ENCODE assay signal across 15 cellular contexts in genomic region chr10:76558586-76558985, GRCh38.
A peak's percentile ranks its signal among the peaks of the same experiment; 100 is the strongest.
DNase-seq lines count a peak whose midpoint lies in the region; ATAC-seq, FAIRE-seq and TF ChIP-seq lines count a peak whose summit lies in the region.
"Had no signal": no experiment of that assay in that cellular context is flagged by ENCODE, and none has a peak within 500 bp of the region (broad histone marks: within the 10 kb centered on the region; RNA-seq: fewer than 3 reads in every experiment).

No MANE protein-coding gene starts in this region.

- H3K9ac ChIP-seq in SK-N-SH = no peak overlapping the region
- H3K9ac ChIP-seq in H9 (ENCODE audit: extremely low read depth, insufficient read length, low read length) = no peak overlapping the region

- H3K4me3 ChIP-seq in SK-N-SH (ENCODE audit: low read depth in 2 of 2, low read length in 1 of 2) = no peak overlapping the region

- H3K9me3 Mint-ChIP-seq in H9 = no peaks in the 10 kb centered on the region
- no peaks in the 10 kb centered on the region for H3K9me3 Mint-ChIP-seq in natural killer cell
- H3K9me3 Mint-ChIP-seq: activated T-helper 2 cell treated with anti-CD3 and anti-CD28 coated beads, Interferon-gamma antibody, Interleukin-2, Interleukin-4, amounts not matched to agents 10 μg/mL and 5 μg/mL and 100 μg/mL, durations not matched to agents 14 hours and 24 hours and 36 hours; WTC11 had no signal

- H4K8ac ChIP-seq in H9 (replicated peaks; ENCODE audit: insufficient read length, low read depth, low read length) = no peak overlapping the region

- H3K79me2 ChIP-seq in SK-N-SH (ENCODE audit: insufficient read depth) = no peaks in the 10 kb centered on the region
- H3K79me2 ChIP-seq in H9 (ENCODE audit: insufficient read depth, low read length) = no peaks in the 10 kb centered on the region

- peaks cover 3% of the 10 kb centered on the region for H3F3A ChIP-seq in SK-N-SH (replicated peaks; ENCODE audit: insufficient read depth)

- CTCF ChIA-PET in SK-N-SH (lab: Yijun Ruan, JAX) = no interaction called here

- H3K14ac ChIP-seq in H9 (ENCODE audit: insufficient read depth, low read length) = no peak overlapping the region

- no peak for FAIRE-seq in RCC 7860 (lab: Jason Lieb, UNC)

- POLR2A ChIA-PET in SK-N-SH (lab: Yijun Ruan, JAX) = no interaction called here

- H3K36me3 Mint-ChIP-seq in H9 (ENCODE audit: insufficient read depth in 1 of 3, low read depth in 3 of 3) (no peaks in the 10 kb centered on the region), natural killer cell (no peaks in the 10 kb centered on the region)
- H3K36me3 Mint-ChIP-seq: WTC11 had no signal

- H2BK12ac ChIP-seq in H9 (ENCODE audit: insufficient read length, low read depth, low read length) = no peak overlapping the region

- no peaks in the 10 kb centered on the region for H3K23me2 ChIP-seq in H9 (ENCODE audit: insufficient read length, low read depth, low read length, poor library complexity, severe bottlenecking)

- ATAC-seq in natural killer cell = no peak
- ATAC-seq: WTC11 had no signal

- H3K4me1 Mint-ChIP-seq in H9 (no peaks in the 10 kb centered on the region), natural killer cell (no peaks in the 10 kb centered on the region)
- H3K4me1 Mint-ChIP-seq: WTC11 had no signal

- H3T11ph ChIP-seq in H9 (ENCODE audit: low read length) = no peak overlapping the region

- H3K56ac ChIP-seq in H9 (ENCODE audit: insufficient read length, low read depth, low read length) = no peak overlapping the region

- H2BK120ac ChIP-seq in H9 (ENCODE audit: low read depth, low read length, poor library complexity, severe bottlenecking) = no peak overlapping the region

- intact Hi-C loops in natural killer cell (cut with micrococcal nuclease) = no loop called here

- H3K9me3 ChIP-seq in SK-N-SH (no peaks in the 10 kb centered on the region), H9 (ENCODE audit: control insufficient read depth, low read depth, low read length) (no peaks in the 10 kb centered on the region)
- H3K9me3 ChIP-seq: Caco-2 had no signal

- no peaks in the 10 kb centered on the region for H3K9me2 ChIP-seq in SK-N-SH

- no peak overlapping the region for H2BK15ac ChIP-seq in H9 (ENCODE audit: low read depth, low read length)

- H4K91ac ChIP-seq in H9 (ENCODE audit: insufficient read length, low read depth, low read length) = no peak overlapping the region

- no peak overlapping the region for H3K27ac Mint-ChIP-seq in H9
- no peak overlapping the region for H3K27ac Mint-ChIP-seq in natural killer cell
- H3K27ac Mint-ChIP-seq: activated T-helper 2 cell treated with anti-CD3 and anti-CD28 coated beads, Interferon-gamma antibody, Interleukin-2, Interleukin-4, amounts not matched to agents 10 μg/mL and 5 μg/mL and 100 μg/mL, durations not matched to agents 14 hours and 24 hours and 36 hours; WTC11 had no signal

- no peaks in the 10 kb centered on the region for H3K79me1 ChIP-seq in H9 (ENCODE audit: insufficient read depth, low read depth, low read length, poor library complexity, severe bottlenecking)

- H3K27me3 Mint-ChIP-seq in H9 (ENCODE audit: low read depth) (no peaks in the 10 kb centered on the region), natural killer cell (ENCODE audit: low read depth in 2 of 2) (no peaks in the 10 kb centered on the region)

- peak overlapping the region; percentile 29 for H3K4me2 ChIP-seq in SK-N-SH
- no peak overlapping the region for H3K4me2 ChIP-seq in H9 (ENCODE audit: insufficient read depth, insufficient read length, low read length)

- no peak for TF ChIP-seq RAD21 in SK-N-SH (IDR thresholded peaks at IDR 0.05; ENCODE audit: low read length)

- peaks cover 19 to 27% of the 10 kb centered on the region in 2 experiments for H3K4me1 ChIP-seq in SK-N-SH (ENCODE audit: control insufficient read depth in 1 of 2, insufficient read depth in 2 of 2, low read depth in 1 of 2, low read length in 1 of 2)
- H3K4me1 ChIP-seq in H9 (ENCODE audit: insufficient read depth, low read length) = no peaks in the 10 kb centered on the region

- peak; percentile 71 for DNase-seq in ELR (ENCODE audit: low read depth)
- no peak for DNase-seq in SK-N-SH
- DNase-seq in fibroblast of peridontal ligament (ENCODE audit: extremely low read depth) = peak; percentile 96
- peak; percentile 87 for DNase-seq in renal cortical epithelial cell (ENCODE audit: low read depth)
- no peak for DNase-seq in H9
- no peak for DNase-seq in RCC 7860 (ENCODE audit: low spot score)
- DNase-seq in DMS114 treated with DMSO at 0.1 percent for 48 hours (lab: John Stamatoyannopoulos, UW; ENCODE audit: unreplicated experiment) = no peak
- DNase-seq in natural killer cell = no peak
- DNase-seq: Caco-2; NCI-H1694; stimulated activated CD4-positive, alpha-beta T cell treated with anti-CD3 and anti-CD28 coated beads, Interleukin-2, amount 100 ng/mL, for 48 hours; substantia nigra had no signal

- H2AFZ ChIP-seq in SK-N-SH (ENCODE audit: low read depth) (no peak overlapping the region), H9 (ENCODE audit: low read length) (no peak overlapping the region)

- H2BK20ac ChIP-seq in H9 (ENCODE audit: low read depth, low read length, poor library complexity, severe bottlenecking) = no peak overlapping the region

- H3K27ac ChIP-seq in SK-N-SH (ENCODE audit: low read depth in 2 of 2, low read length in 1 of 2) (peak overlapping the region in 1 of 2 experiments; percentile 55; a peak in 2 of 4 replicates), H9 (ENCODE audit: insufficient read length, low read depth, low read length) (no peak overlapping the region)
- H3K27ac ChIP-seq: RWPE1 had no signal

- no peak overlapping the region for H4K5ac ChIP-seq in H9 (ENCODE audit: insufficient read length, low read depth, low read length)

- no peak overlapping the region for H2BK5ac ChIP-seq in H9 (ENCODE audit: insufficient read length, low read length)

- H3K4ac ChIP-seq in H9 (ENCODE audit: low read depth, low read length) = no peak overlapping the region

- H3K18ac ChIP-seq in H9 (ENCODE audit: insufficient read length, low read depth, low read length) = no peak overlapping the region

- TF ChIP-seq CTCF in SK-N-SH (IDR thresholded peaks at IDR 0.05) (no peak), H9 (conservative IDR thresholded peaks at IDR 0.05) (no peak), natural killer cell (IDR thresholded peaks at IDR 0.05) (no peak)

- whole genome bisulfite sequencing in SK-N-SH (ENCODE audit: low lambda C conversion rate) = 50% methylated on average over 1 of the region's 1 CpG
- WGBS in H9 (ENCODE audit: extremely low coverage, insufficient read length, low lambda C conversion rate) = no CpG with 5 or more reads among the region's 1 CpG

- no peak overlapping the region for H3K4me3 Mint-ChIP-seq in H9
- no peak overlapping the region for H3K4me3 Mint-ChIP-seq in natural killer cell
- H3K4me3 Mint-ChIP-seq: WTC11 had no signal

- TF ChIP-seq EP300 in SK-N-SH (IDR thresholded peaks at IDR 0.05; ENCODE audit: borderline replicate concordance in 1 of 2, low read depth in 1 of 2, low read length in 1 of 2) = no peak

- no peak overlapping the region for H3K23ac ChIP-seq in H9 (ENCODE audit: insufficient read length, low read depth, low read length)

- H2AK5ac ChIP-seq in H9 (ENCODE audit: insufficient read length, low read length) = no peak overlapping the region

- no peaks in the 10 kb centered on the region for H3K27me3 ChIP-seq in SK-N-SH (ENCODE audit: insufficient read depth)
- H3K27me3 ChIP-seq in H9 (ENCODE audit: insufficient read depth, low read length) = no peaks in the 10 kb centered on the region

- no peaks in the 10 kb centered on the region for H3K36me3 ChIP-seq in SK-N-SH (replicated peaks in 1 of 2; ENCODE audit: control insufficient read depth in 1 of 2, insufficient read depth in 2 of 2, low read length in 1 of 2)

- no peaks in the 10 kb centered on the region for H4K20me1 ChIP-seq in SK-N-SH (ENCODE audit: insufficient read depth)
- H4K20me1 ChIP-seq in H9 (ENCODE audit: control insufficient read depth, insufficient read depth, insufficient read length) = no peaks in the 10 kb centered on the region

TF ChIP-seq in SK-N-SH, 30 proteins besides CTCF, POLR2A, EP300 and RAD21 (continues in another document):
- no peak for TF ChIP-seq PBX3 (IDR thresholded peaks at IDR 0.05)
- TF ChIP-seq ZBTB33 (IDR thresholded peaks at IDR 0.05; ENCODE audit: borderline replicate concordance, low read depth) = no peak
- no peak for TF ChIP-seq GATA2 (CRISPR knock-in tag; IDR thresholded peaks at IDR 0.05)
- no peak for TF ChIP-seq YY1 (IDR thresholded peaks at IDR 0.05; ENCODE audit: low read depth)
- no peak for TF ChIP-seq TEAD4 (IDR thresholded peaks at IDR 0.05; ENCODE audit: borderline replicate concordance, insufficient read depth)
- no peak for TF ChIP-seq FOXJ3 (CRISPR knock-in tag; IDR thresholded peaks at IDR 0.05)
- TF ChIP-seq TCF12 (IDR thresholded peaks at IDR 0.05) = no peak

Comparison
In these comparisons a context has a peak if more than half of its experiments do, and no peak if none do; other contexts are left out.
1. DNase-seq: peak in ELR (single experiment), fibroblast of peridontal ligament (single experiment) and renal cortical epithelial cell (single experiment); none in SK-N-SH (single experiment), H9 (single experiment), RCC 7860 (single experiment), DMS114 treated with DMSO at 0.1 percent for 48 hours (single experiment) and natural killer cell (single experiment).